Comparison of ENCODE assay signal across 29 cellular contexts in the genomic region with DNA sequence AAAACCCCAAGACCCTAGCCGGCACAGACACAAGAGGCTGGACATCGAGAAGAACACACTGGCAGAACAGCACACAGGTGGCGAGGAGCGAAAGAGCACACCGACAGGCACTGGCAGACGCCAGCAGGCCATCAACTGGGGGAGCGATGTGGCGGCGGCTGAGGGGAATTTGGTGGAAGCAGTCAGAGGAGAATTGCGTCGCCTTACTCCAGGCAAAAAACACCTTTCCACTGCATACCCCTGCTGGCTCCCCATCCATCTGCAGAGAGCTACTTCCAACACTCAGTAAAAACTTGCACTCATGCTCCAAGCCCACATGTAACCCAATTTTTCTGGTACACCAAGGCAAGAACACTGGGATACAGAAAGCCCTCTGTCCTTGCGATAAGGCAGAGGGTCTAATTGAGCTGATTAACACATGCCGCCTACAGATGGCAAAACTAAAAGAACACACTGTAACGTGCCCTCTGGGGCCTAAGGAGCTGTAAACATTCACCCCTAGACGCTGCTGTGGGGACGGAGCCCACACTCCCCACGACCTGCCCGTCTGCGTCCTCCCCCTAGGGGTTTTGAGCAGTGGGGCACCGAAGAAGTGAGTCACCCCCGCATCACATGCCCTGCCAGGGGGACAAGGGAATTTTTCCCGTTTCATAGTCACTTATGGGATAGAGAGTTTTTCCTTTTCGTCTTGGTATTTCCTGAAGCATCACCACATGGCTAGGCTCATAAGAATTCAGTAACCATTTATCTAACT.
DNase-seq lines count a peak whose midpoint lies in the region; ATAC-seq and TF ChIP-seq lines count a peak whose summit lies in the region.
"Had no signal": no experiment of that assay in that cellular context is flagged by ENCODE, and none has a peak within 500 bp of the region (broad histone marks: within the 10 kb centered on the region; RNA-seq: fewer than 3 reads in every experiment).

No MANE protein-coding gene starts in this region.

- CTCF ChIA-PET in MCF 10A (lab: Yijun Ruan, JAX) (no interaction called here), WTC11 (lab: Charles Lee) (no interaction called here)

- peak; percentile 95 for ATAC-seq in WTC11
- ATAC-seq: activated CD8-positive, alpha-beta T cell treated with anti-CD3 and anti-CD28 coated beads, Interleukin-2, amount 10 ng/mL, durations not matched to agents 7 days and 5 days; activated naive CD8-positive, alpha-beta T cell treated with anti-CD3 and anti-CD28 coated beads, Interleukin-2, amount 50 U/mL, for 24 hours; body of pancreas; heart right ventricle; left colon; psoas muscle; Right ventricle myocardium inferior had no signal

- H3K36me3 Mint-ChIP-seq in MCF 10A (ENCODE audit: insufficient read depth, unreplicated experiment): no peaks in the 10 kb centered on the region
- H3K36me3 Mint-ChIP-seq in WTC11: peaks cover 3% of the 10 kb centered on the region
- no peaks in the 10 kb centered on the region for H3K36me3 Mint-ChIP-seq in HFFc6 (ENCODE audit: low read depth)
- H3K36me3 Mint-ChIP-seq: IgD-negative memory B cell, memory B cell had no signal

- no CpG with 5 or more reads among the region's 23 CpGs for WGBS in mesendoderm (ENCODE audit: extremely low coverage, insufficient coverage, low lambda C conversion rate)

- DNase-seq in MCF 10A (ENCODE audit: unreplicated experiment) (peak; percentile 4), breast epithelium (ENCODE audit: low spot score in 2 of 2) (no peak), NCI-H2171 (lab: John Stamatoyannopoulos, UW) (peak; percentile 16), WTC11 (ENCODE audit: low spot score) (peak; percentile 25), mesendoderm (peak; percentile 8), LoVo (ENCODE audit: low spot score) (no peak), NCI-H226 (no peak), HFFc6 (no peak)
- DNase-seq: activated CD4-positive, CD25-positive, alpha-beta regulatory T cell treated with anti-CD3 and anti-CD28 coated beads, Interleukin-2, amount 50 U/mL, for 72 hours; activated CD8-positive, alpha-beta T cell treated with anti-CD3 and anti-CD28 coated beads, Interleukin-2, amount 10 ng/mL, durations not matched to agents 7 days and 5 days; activated effector memory CD4-positive, alpha-beta T cell treated with anti-CD3 and anti-CD28 coated beads, Interleukin-2, amount 50 U/mL, for 16 hours; activated naive CD8-positive, alpha-beta T cell treated with anti-CD3 and anti-CD28 coated beads, Interleukin-2, amount 50 U/mL, for 24 hours; activated T-cell treated with anti-CD3 and anti-CD28 coated beads for 4 hours; body of pancreas; DND-41; H7; heart right ventricle; left colon; MG63; NCI-H1417 treated with DMSO at 0.1 percent for 48 hours; nucleus accumbens; psoas muscle; SW 1271 had no signal

- POLR2A ChIA-PET in MCF 10A (lab: Yijun Ruan, JAX): no interaction called here
- POLR2A ChIA-PET in WTC11 (lab: Charles Lee): no interaction called here

- BruUV-seq in MCF 10A (replicated peaks; lab: Mats Ljungman, UMichigan): no TSS peak

- TF ChIP-seq CTCF in MCF 10A (IDR thresholded peaks at IDR 0.05; ENCODE audit: unreplicated experiment) (no peak), breast epithelium (IDR thresholded peaks at IDR 0.05) (no peak), WTC11 (IDR thresholded peaks at IDR 0.05) (no peak), HFFc6 (IDR thresholded peaks at IDR 0.05) (no peak)

- no peaks in the 10 kb centered on the region for H3K79me2 ChIP-seq in mesendoderm (ENCODE audit: control insufficient read depth, insufficient read depth, low read length)

- H2BK15ac ChIP-seq in mesendoderm (replicated peaks; ENCODE audit: low read depth): no peak overlapping the region

- H2AK5ac ChIP-seq in mesendoderm (ENCODE audit: low read length): no peak overlapping the region

- no peak overlapping the region for H3K23ac ChIP-seq in mesendoderm (ENCODE audit: low read length)

- H3K4me3 ChIP-seq in breast epithelium (no peak overlapping the region), mesendoderm (ENCODE audit: low read length) (no peak overlapping the region)
- H3K4me3 ChIP-seq: body of pancreas, heart right ventricle, MG63, psoas muscle, vagina had no signal

- H3K4me2 ChIP-seq in mesendoderm (ENCODE audit: low read length): no peak overlapping the region

- H3K27me3 ChIP-seq in breast epithelium: no peaks in the 10 kb centered on the region
- no peaks in the 10 kb centered on the region for H3K27me3 ChIP-seq in mesendoderm (ENCODE audit: insufficient read depth, low read length, poor library complexity)
- H3K27me3 ChIP-seq: body of pancreas, heart right ventricle, vagina had no signal

- H3K27ac ChIP-seq in breast epithelium: no peak overlapping the region
- H3K27ac ChIP-seq in mesendoderm (ENCODE audit: low read depth, low read length): no peak overlapping the region
- H3K27ac ChIP-seq: body of pancreas, epithelial cell of prostate, heart right ventricle, psoas muscle, vagina had no signal

- no peak overlapping the region for H3K18ac ChIP-seq in mesendoderm (ENCODE audit: low read length)

- H3K9ac ChIP-seq in mesendoderm (ENCODE audit: low read length): no peak overlapping the region

- TF ChIP-seq POLR2A in breast epithelium (IDR thresholded peaks at IDR 0.05): no peak

- no peak overlapping the region for H3K56ac ChIP-seq in mesendoderm (ENCODE audit: low read length)

- H3K79me1 ChIP-seq in mesendoderm (ENCODE audit: low read length): no peaks in the 10 kb centered on the region

- no peak overlapping the region for H3K4ac ChIP-seq in mesendoderm (ENCODE audit: low read depth, low read length)

- H3K36me3 ChIP-seq in breast epithelium (no peaks in the 10 kb centered on the region), mesendoderm (ENCODE audit: control insufficient read depth, insufficient read depth, low read length) (no peaks in the 10 kb centered on the region)
- H3K36me3 ChIP-seq: heart right ventricle, MG63, vagina had no signal

- H4K8ac ChIP-seq in mesendoderm (ENCODE audit: low read depth, low read length): no peak overlapping the region

- H3K27me3 Mint-ChIP-seq in MCF 10A (ENCODE audit: insufficient read depth, unreplicated experiment) (no peaks in the 10 kb centered on the region), WTC11 (ENCODE audit: low read depth) (no peaks in the 10 kb centered on the region), HFFc6 (ENCODE audit: insufficient read depth) (no peaks in the 10 kb centered on the region)
- H3K27me3 Mint-ChIP-seq: activated naive CD8-positive, alpha-beta T cell treated with anti-CD3 and anti-CD28 coated beads, Interleukin-2, amount 50 U/mL, for 24 hours; IgD-negative memory B cell; memory B cell; stimulated activated naive CD8-positive, alpha-beta T cell treated with anti-CD3 and anti-CD28 coated beads, Interleukin-15, Interleukin-2, amounts not matched to agents 100 ng/mL and 50 ng/mL, for 24 hours had no signal

- H3K4me3 Mint-ChIP-seq in MCF 10A (ENCODE audit: unreplicated experiment): no peak overlapping the region
- H3K4me3 Mint-ChIP-seq in WTC11: no peak overlapping the region
- H3K4me3 Mint-ChIP-seq in HFFc6: no peak overlapping the region
- H3K4me3 Mint-ChIP-seq: activated CD8-positive, alpha-beta T cell treated with anti-CD3 and anti-CD28 coated beads, Interleukin-2, amount 10 ng/mL, durations not matched to agents 7 days and 5 days; activated naive CD8-positive, alpha-beta T cell treated with anti-CD3 and anti-CD28 coated beads, Interleukin-2, amount 50 U/mL, for 24 hours; IgD-negative memory B cell; memory B cell; stimulated activated naive CD8-positive, alpha-beta T cell treated with anti-CD3 and anti-CD28 coated beads, Interleukin-15, Interleukin-2, amounts not matched to agents 100 ng/mL and 50 ng/mL, for 24 hours had no signal

- no peak overlapping the region for H2BK120ac ChIP-seq in mesendoderm (ENCODE audit: low read depth, low read length)

- H3K27ac Mint-ChIP-seq in MCF 10A (ENCODE audit: low read depth, unreplicated experiment): no peak overlapping the region
- no peak overlapping the region for H3K27ac Mint-ChIP-seq in WTC11
- no peak overlapping the region for H3K27ac Mint-ChIP-seq in HFFc6
- H3K27ac Mint-ChIP-seq: activated CD8-positive, alpha-beta T cell treated with anti-CD3 and anti-CD28 coated beads, Interleukin-2, amount 10 ng/mL, durations not matched to agents 7 days and 5 days; activated naive CD8-positive, alpha-beta T cell treated with anti-CD3 and anti-CD28 coated beads, Interleukin-2, amount 50 U/mL, for 24 hours; IgD-negative memory B cell; memory B cell; stimulated activated naive CD8-positive, alpha-beta T cell treated with anti-CD3 and anti-CD28 coated beads, Interleukin-15, Interleukin-2, amounts not matched to agents 100 ng/mL and 50 ng/mL, for 24 hours had no signal

- H3K9me3 Mint-ChIP-seq in MCF 10A (ENCODE audit: unreplicated experiment) (no peaks in the 10 kb centered on the region), WTC11 (peaks cover 3% of the 10 kb centered on the region), HFFc6 (peaks cover 36% of the 10 kb centered on the region)
- H3K9me3 Mint-ChIP-seq: stimulated activated naive CD8-positive, alpha-beta T cell treated with anti-CD3 and anti-CD28 coated beads, Interleukin-15, Interleukin-2, amounts not matched to agents 100 ng/mL and 50 ng/mL, for 24 hours had no signal

- H3K4me1 Mint-ChIP-seq in MCF 10A (ENCODE audit: insufficient read depth, unreplicated experiment): peaks cover 12% of the 10 kb centered on the region
- H3K4me1 Mint-ChIP-seq in WTC11: peaks cover 16% of the 10 kb centered on the region
- no peaks in the 10 kb centered on the region for H3K4me1 Mint-ChIP-seq in HFFc6 (ENCODE audit: low read depth)
- H3K4me1 Mint-ChIP-seq: activated naive CD8-positive, alpha-beta T cell treated with anti-CD3 and anti-CD28 coated beads, Interleukin-2, amount 50 U/mL, for 24 hours; IgD-negative memory B cell; memory B cell had no signal

- peaks cover 0 to 3% of the 10 kb centered on the region in 2 donors for H3K9me3 ChIP-seq in breast epithelium
- H3K9me3 ChIP-seq: body of pancreas, MG63, psoas muscle, vagina had no signal

- H4K5ac ChIP-seq in mesendoderm (ENCODE audit: low read length): no peak overlapping the region

- intact Hi-C loops in MCF 10A (cut with micrococcal nuclease): no loop called here
- intact Hi-C loops in breast epithelium (cut with DNase I; ENCODE audit: low total_unique reads): no loop called here

- H3K4me1 ChIP-seq in breast epithelium (no peaks in the 10 kb centered on the region), mesendoderm (ENCODE audit: control insufficient read depth, low read depth, low read length) (no peaks in the 10 kb centered on the region)
- H3K4me1 ChIP-seq: body of pancreas, heart right ventricle, psoas muscle, vagina had no signal

- no peak overlapping the region for H2BK5ac ChIP-seq in mesendoderm (ENCODE audit: low read length)

TF ChIP-seq in WTC11, 78 proteins besides CTCF, POLR2A, EP300 and RAD21:
- TF ChIP-seq, protein P1, sequence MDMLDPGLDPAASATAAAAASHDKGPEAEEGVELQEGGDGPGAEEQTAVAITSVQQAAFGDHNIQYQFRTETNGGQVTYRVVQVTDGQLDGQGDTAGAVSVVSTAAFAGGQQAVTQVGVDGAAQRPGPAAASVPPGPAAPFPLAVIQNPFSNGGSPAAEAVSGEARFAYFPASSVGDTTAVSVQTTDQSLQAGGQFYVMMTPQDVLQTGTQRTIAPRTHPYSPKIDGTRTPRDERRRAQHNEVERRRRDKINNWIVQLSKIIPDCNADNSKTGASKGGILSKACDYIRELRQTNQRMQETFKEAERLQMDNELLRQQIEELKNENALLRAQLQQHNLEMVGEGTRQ (CRISPR knock-in tag; IDR thresholded peaks at IDR 0.05): peak; percentile 19; the same call in 1 of the 2 replicates
- TF ChIP-seq ZNF416 (CRISPR knock-in tag; IDR thresholded peaks at IDR 0.05): no peak

Comparison
In these comparisons a context has a peak if more than half of its experiments do, and no peak if none do; other contexts are left out.
1. DNase-seq: peak in MCF 10A (single experiment), NCI-H2171 (single experiment), WTC11 (single experiment) and mesendoderm (single experiment); none in breast epithelium (0 of 2), LoVo (single experiment), NCI-H226 (single experiment) and HFFc6 (single experiment).